8 cellular contexts compared by ENCODE assay signal in the genomic region with DNA sequence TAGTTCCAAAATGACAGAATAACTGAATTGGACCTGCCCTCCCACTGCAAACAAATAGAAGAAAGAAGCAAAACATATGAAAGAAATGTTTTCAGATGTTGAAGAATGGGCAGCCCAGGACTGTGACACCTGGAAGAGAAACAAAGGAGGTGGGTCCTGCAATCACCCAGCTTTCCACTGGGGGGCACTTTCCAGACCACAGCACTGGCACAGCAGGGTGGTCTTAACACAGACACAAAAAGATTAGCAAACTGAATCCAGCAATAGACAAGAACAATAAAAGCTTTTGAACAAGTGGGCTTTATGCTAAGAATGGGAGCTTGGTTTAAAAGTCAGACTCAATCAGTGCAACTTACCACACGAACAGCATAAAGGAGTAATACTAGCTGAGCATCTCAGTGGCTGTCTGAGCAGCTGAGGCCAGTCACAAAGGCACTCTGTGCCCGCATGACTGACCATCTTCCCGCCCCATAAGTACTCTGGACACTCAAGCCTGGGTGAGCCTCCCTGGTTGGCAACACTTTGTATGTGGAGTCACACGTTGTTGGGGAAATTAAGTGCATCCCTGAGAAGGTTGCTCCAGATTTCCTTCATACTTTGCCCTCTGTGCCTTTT. TPM values are rescaled to one million over a fixed set of nuclear protein-coding genes. Genes with fewer than 3 reads are reported as not detected.
DNase-seq lines count a peak whose midpoint lies in the region; ATAC-seq, FAIRE-seq and TF ChIP-seq lines count a peak whose summit lies in the region.

No MANE protein-coding gene starts in this region.

- H3K27me3 Mint-ChIP-seq in T-helper 2 cell treated with Interferon-gamma antibody and Interleukin-4, amounts not matched to agents 5 μg/mL and 100 μg/mL, for 36 hours (ENCODE audit: low read depth), result peaks cover 15% of the 10 kb centered on the region

- no peak overlapping the region for H3K27ac Mint-ChIP-seq in T-helper 2 cell treated with Interferon-gamma antibody and Interleukin-4, amounts not matched to agents 5 μg/mL and 100 μg/mL, for 36 hours

- no peak for FAIRE-seq in D721Med (lab: Jason Lieb, UNC)

- H3K36me3 Mint-ChIP-seq in T-helper 2 cell treated with Interferon-gamma antibody and Interleukin-4, amounts not matched to agents 5 μg/mL and 100 μg/mL, for 36 hours (ENCODE audit: low read depth), result no peaks in the 10 kb centered on the region

- H3K4me3 ChIP-seq in SU-DHL-6 (ENCODE audit: insufficient read depth, low read length, poor library complexity, severe bottlenecking) (no peak overlapping the region), kidney epithelial cell (ENCODE audit: low read depth, low read length) (no peak overlapping the region)

- H3K4me3 Mint-ChIP-seq in T-helper 2 cell treated with Interferon-gamma antibody and Interleukin-4, amounts not matched to agents 5 μg/mL and 100 μg/mL, for 36 hours, result no peak overlapping the region

- no peaks in the 10 kb centered on the region for H3K9me2 ChIP-seq in SU-DHL-6 (replicated peaks; ENCODE audit: insufficient read depth, low read length)

- no peak for ATAC-seq in GM21576 (IDR thresholded peaks at IDR 0.05; ENCODE audit: unreplicated experiment)
- ATAC-seq in omental fat pad (ENCODE audit: low FRiP score), result no peak

- no peaks in the 10 kb centered on the region for H3F3A ChIP-seq in SU-DHL-6 (ENCODE audit: insufficient read depth)

- H3K27me3 ChIP-seq in SU-DHL-6 (ENCODE audit: low read length) (no peaks in the 10 kb centered on the region), kidney epithelial cell (ENCODE audit: control insufficient read depth, insufficient read depth, low read length) (no peaks in the 10 kb centered on the region)

- no peaks in the 10 kb centered on the region for H3K9me3 Mint-ChIP-seq in T-helper 2 cell treated with Interferon-gamma antibody and Interleukin-4, amounts not matched to agents 5 μg/mL and 100 μg/mL, for 36 hours

- no peak overlapping the region for H3K4me2 ChIP-seq in SU-DHL-6 (ENCODE audit: low read depth, low read length, poor library complexity, severe bottlenecking)

- no peak overlapping the region for H3K9ac ChIP-seq in SU-DHL-6 (ENCODE audit: low read length)

- CTCF ChIA-PET in HEK293T (lab: Yijun Ruan, JAX), result interaction anchor here (0.6 to 2.6 kb wide), 14 partner anchors 9 to 1040 kb away, joined by 3 to 23 read pairs (median 4); a partner anchor contains a TSS

- H3K27ac ChIP-seq in SU-DHL-6 (ENCODE audit: low read depth, low read length), result no peak overlapping the region

- no peaks in the 10 kb centered on the region for H3K9me3 ChIP-seq in SU-DHL-6 (ENCODE audit: insufficient read depth, low read length)

- DNase-seq in D721Med (ENCODE audit: insufficient read length, low spot score), result peak; percentile 25
- DNase-seq in HEK293T (ENCODE audit: extremely low spot score), result peak; percentile 68
- DNase-seq in kidney epithelial cell (ENCODE audit: low read depth), result no peak
- DNase-seq in T-helper 2 cell treated with Interferon-gamma antibody and Interleukin-4, amounts not matched to agents 5 μg/mL and 100 μg/mL, for 36 hours (ENCODE audit: low spot score), result no peak
- no peak for DNase-seq in NCI-H2196 treated with DMSO at 0.1 percent for 48 hours (lab: John Stamatoyannopoulos, UW; ENCODE audit: unreplicated experiment)
- DNase-seq in omental fat pad (ENCODE audit: low spot score), result no peak

- no peaks in the 10 kb centered on the region for H4K20me1 ChIP-seq in SU-DHL-6 (ENCODE audit: low read depth, low read length)

- TF ChIP-seq CTCF in D721Med (IDR thresholded peaks at IDR 0.05; ENCODE audit: insufficient read depth, missing control alignments) (peak; percentile 57), SU-DHL-6 (IDR thresholded peaks at IDR 0.05; ENCODE audit: insufficient read depth, low read length, poor library complexity, severe bottlenecking) (peak; percentile 54), kidney epithelial cell (IDR thresholded peaks at IDR 0.05; ENCODE audit: insufficient read depth, low read length, poor library complexity, severe bottlenecking) (peak; percentile 72), omental fat pad (IDR thresholded peaks at IDR 0.05) (no peak)

- no peaks in the 10 kb centered on the region for H3K36me3 ChIP-seq in SU-DHL-6 (ENCODE audit: low read length)
- H3K36me3 ChIP-seq in kidney epithelial cell (ENCODE audit: control insufficient read depth, insufficient read depth, low read length), result no peaks in the 10 kb centered on the region

- H2AFZ ChIP-seq in SU-DHL-6 (ENCODE audit: low read depth, low read length, severe bottlenecking), result no peak overlapping the region

- H3K79me2 ChIP-seq in SU-DHL-6 (ENCODE audit: insufficient read depth, low read length), result no peaks in the 10 kb centered on the region

- POLR2A ChIA-PET in HEK293T (lab: Yijun Ruan, JAX), result no interaction called here

- no peaks in the 10 kb centered on the region for H3K4me1 Mint-ChIP-seq in T-helper 2 cell treated with Interferon-gamma antibody and Interleukin-4, amounts not matched to agents 5 μg/mL and 100 μg/mL, for 36 hours (ENCODE audit: low read depth)

TF ChIP-seq in HEK293T, 16 proteins besides CTCF, POLR2A, EP300 and RAD21:
- TF ChIP-seq NFRKB (IDR thresholded peaks at IDR 0.05) (no peak), HDGF (IDR thresholded peaks at IDR 0.05; ENCODE audit: borderline replicate concordance) (no peak), FOXA1 (IDR thresholded peaks at IDR 0.05) (no peak), ARNT (IDR thresholded peaks at IDR 0.05) (no peak), LEF1 (IDR thresholded peaks at IDR 0.05; ENCODE audit: borderline replicate concordance) (no peak), ZNF384 (IDR thresholded peaks at IDR 0.05) (no peak), L3MBTL2 (conservative IDR thresholded peaks at IDR 0.05) (no peak), BHLHE40 (IDR thresholded peaks at IDR 0.05; ENCODE audit: borderline replicate concordance) (no peak), FOXK2 (IDR thresholded peaks at IDR 0.05) (no peak), ELF4 (IDR thresholded peaks at IDR 0.05) (no peak), SUZ12 (IDR thresholded peaks at IDR 0.05) (no peak), SP1 (IDR thresholded peaks at IDR 0.05) (no peak), TARDBP (IDR thresholded peaks at IDR 0.05) (no peak), CTBP1 (IDR thresholded peaks at IDR 0.05; ENCODE audit: borderline replicate concordance) (no peak), FOXM1 (IDR thresholded peaks at IDR 0.05; ENCODE audit: borderline replicate concordance) (no peak)
- TF ChIP-seq, protein P1, sequence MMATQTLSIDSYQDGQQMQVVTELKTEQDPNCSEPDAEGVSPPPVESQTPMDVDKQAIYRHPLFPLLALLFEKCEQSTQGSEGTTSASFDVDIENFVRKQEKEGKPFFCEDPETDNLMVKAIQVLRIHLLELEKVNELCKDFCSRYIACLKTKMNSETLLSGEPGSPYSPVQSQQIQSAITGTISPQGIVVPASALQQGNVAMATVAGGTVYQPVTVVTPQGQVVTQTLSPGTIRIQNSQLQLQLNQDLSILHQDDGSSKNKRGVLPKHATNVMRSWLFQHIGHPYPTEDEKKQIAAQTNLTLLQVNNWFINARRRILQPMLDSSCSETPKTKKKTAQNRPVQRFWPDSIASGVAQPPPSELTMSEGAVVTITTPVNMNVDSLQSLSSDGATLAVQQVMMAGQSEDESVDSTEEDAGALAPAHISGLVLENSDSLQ (IDR thresholded peaks at IDR 0.05), result no peak

RNA-seq across cellular contexts. Expression of a gene that starts 27.7 kb away (rescaled TPM):
- total RNA-seq in kidney epithelial cell, result 56.9 and 66.7 TPM in 2 replicates
- 10 to 100 TPM; 35.7 to 76.6 (median 58.8) TPM for total RNA-seq in omental fat pad

RNA-seq across cellular contexts. Expression of a gene that starts 27.8 kb away (rescaled TPM):
- 21.1 and 31.0 TPM in 2 replicates for total RNA-seq in kidney epithelial cell
- total RNA-seq in omental fat pad, result 10 to 100 TPM; 54.1 to 79.7 (median 75.6) TPM

RNA-seq across cellular contexts. Expression of a gene that starts 46.8 kb away (rescaled TPM):
- 0.71 and 1.9 TPM in 2 replicates for total RNA-seq in kidney epithelial cell
- 1 to 10 TPM; 4.1 to 6.8 (median 5.1) TPM for total RNA-seq in omental fat pad

Comparison
In these comparisons a context has a peak if more than half of its experiments do, and no peak if none do; other contexts are left out.
1. DNase-seq: peak in D721Med (single experiment) and HEK293T (single experiment); none in kidney epithelial cell (single experiment), T-helper 2 cell treated with Interferon-gamma antibody and Interleukin-4, amounts not matched to agents 5 μg/mL and 100 μg/mL, for 36 hours (single experiment), NCI-H2196 treated with DMSO at 0.1 percent for 48 hours (single experiment) and omental fat pad (single experiment).
2. CTCF ChIP-seq: peak in D721Med (single experiment), SU-DHL-6 (single experiment) and kidney epithelial cell (single experiment); none in omental fat pad (0 of 3).